In genomic region chr1:28062806-28063205, GRCh38 we compare ENCODE assay signal across 12 cellular contexts. TPM values are rescaled to one million over a fixed set of nuclear protein-coding genes. Genes with fewer than 3 reads are reported as not detected.
DNase-seq lines count a peak whose midpoint lies in the region; ATAC-seq and TF ChIP-seq lines count a peak whose summit lies in the region.
"Had no signal": no experiment of that assay in that cellular context is flagged by ENCODE, and none has a peak within 500 bp of the region (broad histone marks: within the 10 kb centered on the region; RNA-seq: fewer than 3 reads in every experiment).

No MANE protein-coding gene starts in this region.

- peaks cover 13% of the 10 kb centered on the region for H3K36me3 Mint-ChIP-seq in activated naive CD4-positive, alpha-beta T cell treated with anti-CD3 and anti-CD28 coated beads, Interleukin-2, amount 10 ng/mL, durations not matched to agents 7 days and 5 days

- TF ChIP-seq CTCF in VCaP (conservative IDR thresholded peaks at IDR 0.05) (no peak), omental fat pad (IDR thresholded peaks at IDR 0.05) (no peak)

- H3K4me1 Mint-ChIP-seq in activated naive CD4-positive, alpha-beta T cell treated with anti-CD3 and anti-CD28 coated beads, Interleukin-2, amount 10 ng/mL, durations not matched to agents 7 days and 5 days: peaks cover 29% of the 10 kb centered on the region

- ATAC-seq in omental fat pad (ENCODE audit: low FRiP score): no peak
- no peak for ATAC-seq in GM21619 (IDR thresholded peaks at IDR 0.05; ENCODE audit: unreplicated experiment)
- ATAC-seq: Right ventricle myocardium inferior, upper lobe of right lung had no signal

- no peaks in the 10 kb centered on the region for H3K9me3 Mint-ChIP-seq in activated naive CD4-positive, alpha-beta T cell treated with anti-CD3 and anti-CD28 coated beads, Interleukin-2, amount 10 ng/mL, durations not matched to agents 7 days and 5 days

- no peak overlapping the region for H3K27ac Mint-ChIP-seq in activated naive CD4-positive, alpha-beta T cell treated with anti-CD3 and anti-CD28 coated beads, Interleukin-2, amount 10 ng/mL, durations not matched to agents 7 days and 5 days

- no peaks in the 10 kb centered on the region for H3K27me3 Mint-ChIP-seq in activated naive CD4-positive, alpha-beta T cell treated with anti-CD3 and anti-CD28 coated beads, Interleukin-2, amount 10 ng/mL, durations not matched to agents 7 days and 5 days

- CTCF ChIA-PET in activated naive CD4-positive, alpha-beta T cell treated with anti-CD3 and anti-CD28 coated beads, Interleukin-2, amount 10 ng/mL, durations not matched to agents 7 days and 5 days (lab: Charles Lee): no interaction called here

- DNase-seq in activated naive CD4-positive, alpha-beta T cell treated with Interleukin-2 at 50 U/mL for 16 hours: peak; percentile 37
- DNase-seq in activated naive CD4-positive, alpha-beta T cell treated with anti-CD3 and anti-CD28 coated beads, Interleukin-2, amount 10 ng/mL, durations not matched to agents 7 days and 5 days: no peak
- DNase-seq in dermis microvascular lymphatic vessel endothelial cell (ENCODE audit: low read depth in 2 of 2) (peak; percentile 59 to 81), C1 segment of cervical spinal cord (lab: John Stamatoyannopoulos, UW) (no peak), omental fat pad (ENCODE audit: low spot score) (no peak)
- peak; percentile 3 to 5 for DNase-seq in stimulated activated CD8-positive, alpha-beta memory T cell treated with anti-CD3 and anti-CD28 coated beads, Interleukin-7, amount 100 ng/mL, for 4 hours (ENCODE audit: low read depth in 2 of 2)
- DNase-seq: anterior cingulate cortex, NCI-H2107, upper lobe of right lung had no signal

- no peak overlapping the region for H3K4me3 Mint-ChIP-seq in activated naive CD4-positive, alpha-beta T cell treated with anti-CD3 and anti-CD28 coated beads, Interleukin-2, amount 10 ng/mL, durations not matched to agents 7 days and 5 days

- peak overlapping the region; percentile 7; the same call in 1 of the 2 replicates for H3K27ac ChIP-seq in VCaP
- H3K27ac ChIP-seq: upper lobe of right lung had no signal

RNA-seq across cellular contexts. Expression of gene EYA3, which starts 25.6 kb away (rescaled TPM):
- 9.1 and 11.4 TPM in 2 replicates for total RNA-seq in dermis microvascular lymphatic vessel endothelial cell
- total RNA-seq in omental fat pad: 10 to 100 TPM in 3 of 4 donors, 1 to 10 TPM in 1; 7.5 to 19.6 (median 14.6) TPM

Comparison
In these comparisons a context has a peak if more than half of its experiments do, and no peak if none do; other contexts are left out.
1. DNase-seq: peak in activated naive CD4-positive, alpha-beta T cell treated with Interleukin-2 at 50 U/mL for 16 hours (single experiment), dermis microvascular lymphatic vessel endothelial cell (2 of 2) and stimulated activated CD8-positive, alpha-beta memory T cell treated with anti-CD3 and anti-CD28 coated beads, Interleukin-7, amount 100 ng/mL, for 4 hours (2 of 2); none in activated naive CD4-positive, alpha-beta T cell treated with anti-CD3 and anti-CD28 coated beads, Interleukin-2, amount 10 ng/mL, durations not matched to agents 7 days and 5 days (single experiment), C1 segment of cervical spinal cord (0 of 14) and omental fat pad (single experiment).